15 cellular contexts compared by ENCODE assay signal in the genomic region with DNA sequence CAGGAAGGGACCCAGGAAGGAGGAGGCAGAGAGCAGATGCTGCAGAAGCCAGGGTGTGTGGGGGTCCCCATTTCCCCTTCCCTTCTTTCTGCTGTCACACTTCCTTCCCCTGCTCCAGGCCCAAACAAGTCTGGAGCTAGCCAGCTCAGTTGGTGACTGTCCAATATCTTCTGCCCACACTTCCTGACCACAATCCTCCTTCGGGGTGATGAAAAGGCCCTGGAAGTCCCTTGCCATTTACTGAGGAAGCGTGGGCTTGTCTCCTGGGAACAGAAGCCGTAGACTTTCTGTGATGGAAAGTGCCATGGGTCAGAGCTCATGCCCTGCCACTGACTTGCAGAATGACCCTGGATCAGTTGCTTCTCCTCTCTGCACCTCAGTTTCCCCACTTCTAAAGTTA. TPM values are rescaled to one million over a fixed set of nuclear protein-coding genes. Genes with fewer than 3 reads are reported as not detected.
DNase-seq lines count a peak whose midpoint lies in the region; ATAC-seq, FAIRE-seq and TF ChIP-seq lines count a peak whose summit lies in the region.
"Had no signal": no experiment of that assay in that cellular context is flagged by ENCODE, and none has a peak within 500 bp of the region (broad histone marks: within the 10 kb centered on the region; RNA-seq: fewer than 3 reads in every experiment).

No MANE protein-coding gene starts in this region.

- FAIRE-seq in GM12892 (lab: Jason Lieb, UNC): no peak
- FAIRE-seq: pancreas had no signal

- no peak for TF ChIP-seq CTCF in RWPE1 (conservative IDR thresholded peaks at IDR 0.05; ENCODE audit: low read depth)

- POLR2A ChIA-PET in RWPE1 (lab: Yijun Ruan, JAX; ENCODE audit: low non-redundant PET): no interaction called here

- H3K27ac ChIP-seq in RWPE1: peak overlapping the region; percentile 14; the same call in 1 of the 2 replicates
- H3K27ac ChIP-seq: pancreas had no signal

- DNase-seq in Daoy (ENCODE audit: low read depth) (peak; percentile 75), RWPE1 (ENCODE audit: low spot score) (no peak), fibroblast of gingiva (ENCODE audit: low read depth) (peak; percentile 29), sciatic nerve (ENCODE audit: low spot score) (no peak), GM12892 (ENCODE audit: insufficient read length) (no peak)
- DNase-seq: activated CD4-positive, alpha-beta T cell treated with anti-CD3 and anti-CD28 coated beads, Interleukin-2, amount 50 U/mL, for 4 hours; activated effector memory CD4-positive, alpha-beta T cell treated with Interleukin-2 at 50 U/mL for 16 hours; central memory CD4-positive, alpha-beta T cell; GDM1; NCI-H1417 treated with DMSO at 0.1 percent for 48 hours; NCI-H510A treated with DMSO at 0.1 percent for 48 hours; pancreas had no signal

- TF ChIP-seq POLR2A in GM12892 (IDR thresholded peaks at IDR 0.05; ENCODE audit: low read depth, low read length): no peak

- CTCF ChIA-PET in RWPE1 (lab: Yijun Ruan, JAX): no interaction called here

- ATAC-seq in sciatic nerve (peak; percentile 31), GM21390 (IDR thresholded peaks at IDR 0.05; ENCODE audit: unreplicated experiment) (no peak), HG02642 (IDR thresholded peaks at IDR 0.05; ENCODE audit: poor library complexity, unreplicated experiment) (no peak), HG03378 (IDR thresholded peaks at IDR 0.05; ENCODE audit: unreplicated experiment) (no peak)

- intact Hi-C loops in sciatic nerve (cut with DNase I): loop anchor here (5.0 kb wide), 1 partner anchor 74 kb away; a partner anchor contains a TSS

RNA-seq across cellular contexts. Expression of a gene that starts 39.0 kb away (rescaled TPM):
- 59.1 and 72.6 TPM in 2 replicates for total RNA-seq in Daoy (2014; rRNA removed; shearing (Covaris generic))
- 39.1 TPM for total RNA-seq in sciatic nerve
- 29.7 TPM for polyA plus RNA-seq in GM12892 (2012; ENCODE audit: missing spikeins)

RNA-seq across cellular contexts. Expression of a gene that starts 39.1 kb away (rescaled TPM):
- total RNA-seq in Daoy (2014; rRNA removed; shearing (Covaris generic)): 27.7 and 32.6 TPM in 2 replicates
- 31.3 TPM for total RNA-seq in sciatic nerve
- 15.8 TPM for polyA plus RNA-seq in GM12892 (2012; ENCODE audit: missing spikeins)

Comparison
In these comparisons a context has a peak if more than half of its experiments do, and no peak if none do; other contexts are left out.
1. DNase-seq: peak in Daoy (single experiment) and fibroblast of gingiva (single experiment); none in RWPE1 (single experiment), sciatic nerve (single experiment) and GM12892 (single experiment).